In genomic region chr2:100105678-100106054, GRCh38 we compare ENCODE assay signal across 8 cellular contexts. TPM values are rescaled to one million over a fixed set of nuclear protein-coding genes. Genes with fewer than 3 reads are reported as not detected.
DNase-seq lines count a peak whose midpoint lies in the region; ATAC-seq and TF ChIP-seq lines count a peak whose summit lies in the region.

No MANE protein-coding gene starts in this region.

- H3K27me3 ChIP-seq in HUES6 (ENCODE audit: control insufficient read depth, insufficient read depth, low read length): peaks cover 68% of the 10 kb centered on the region

- no peaks in the 10 kb centered on the region for H3K36me3 ChIP-seq in HUES6 (ENCODE audit: control insufficient read depth, insufficient read depth, low read length)

- no peaks in the 10 kb centered on the region for H3K36me3 Mint-ChIP-seq in effector memory CD8-positive, alpha-beta T cell (ENCODE audit: insufficient read depth)
- no peaks in the 10 kb centered on the region for H3K36me3 Mint-ChIP-seq in natural killer cell treated with Interleukin-12 subunit alpha and Interleukin-12 subunit beta and Interleukin-15 and Interleukin-18, amount 100 ng/mL, for 72 hours

- peaks cover 13% of the 10 kb centered on the region for H3K4me1 ChIP-seq in HUES6 (ENCODE audit: control insufficient read depth, insufficient read depth, low read length)

- peak overlapping the region; percentile 38 to 62 for H3K27ac Mint-ChIP-seq in effector memory CD8-positive, alpha-beta T cell
- peak overlapping the region in 1 of 2 donors; percentile 50 for H3K27ac Mint-ChIP-seq in natural killer cell treated with Interleukin-12 subunit alpha and Interleukin-12 subunit beta and Interleukin-15 and Interleukin-18, amount 100 ng/mL, for 72 hours

- no peaks in the 10 kb centered on the region for H3K9me3 ChIP-seq in HUES6 (ENCODE audit: control insufficient read depth, insufficient read depth, low read depth, low read length)

- H3K9ac ChIP-seq in HUES6 (ENCODE audit: low read length): peak overlapping the region; percentile 17

- H3K4me3 Mint-ChIP-seq in effector memory CD8-positive, alpha-beta T cell: peak overlapping the region; percentile 70 to 77
- peak overlapping the region; percentile 38 for H3K4me3 Mint-ChIP-seq in natural killer cell treated with Interleukin-12 subunit alpha and Interleukin-12 subunit beta and Interleukin-15 and Interleukin-18, amount 100 ng/mL, for 72 hours

- no peak for TF ChIP-seq CTCF in AG10803 (conservative IDR thresholded peaks at IDR 0.05; ENCODE audit: low read length)

- no peaks in the 10 kb centered on the region for H3K9me3 Mint-ChIP-seq in effector memory CD8-positive, alpha-beta T cell
- H3K9me3 Mint-ChIP-seq in natural killer cell treated with Interleukin-12 subunit alpha and Interleukin-12 subunit beta and Interleukin-15 and Interleukin-18, amount 100 ng/mL, for 72 hours: no peaks in the 10 kb centered on the region

- peaks cover 30 to 44% of the 10 kb centered on the region in 2 donors for H3K27me3 Mint-ChIP-seq in effector memory CD8-positive, alpha-beta T cell
- peaks cover 28 to 32% of the 10 kb centered on the region in 2 donors for H3K27me3 Mint-ChIP-seq in natural killer cell treated with Interleukin-12 subunit alpha and Interleukin-12 subunit beta and Interleukin-15 and Interleukin-18, amount 100 ng/mL, for 72 hours

- no peak for ATAC-seq in effector memory CD8-positive, alpha-beta T cell (replicated peaks)
- ATAC-seq in natural killer cell treated with Interleukin-12 subunit alpha and Interleukin-12 subunit beta and Interleukin-15 and Interleukin-18, amount 100 ng/mL, for 72 hours: no peak
- no peak for ATAC-seq in HG03139 (IDR thresholded peaks at IDR 0.05; ENCODE audit: unreplicated experiment)

- no peak for DNase-seq in AG10803 (ENCODE audit: low read depth)
- no peak for DNase-seq in effector memory CD8-positive, alpha-beta T cell
- DNase-seq in natural killer cell treated with Interleukin-12 subunit alpha and Interleukin-12 subunit beta and Interleukin-15 and Interleukin-18, amount 100 ng/mL, for 72 hours (ENCODE audit: low spot score): no peak
- DNase-seq in T1000 (lab: John Stamatoyannopoulos, UW): no peak
- no peak for DNase-seq in AG08396 (ENCODE audit: low spot score)
- no peak for DNase-seq in dedifferentiated amniotic fluid mesenchymal stem cell (ENCODE audit: extremely low spot score)

- H3K4me3 ChIP-seq in AG10803 (ENCODE audit: low read length) (peak overlapping the region; percentile 61), HUES6 (ENCODE audit: low read depth, low read length) (peak overlapping the region; percentile 64)

- no peak overlapping the region for H3K27ac ChIP-seq in HUES6 (ENCODE audit: low read depth, low read length)

- H3K4me1 Mint-ChIP-seq in effector memory CD8-positive, alpha-beta T cell (ENCODE audit: low read depth in 2 of 2): peaks cover 4 to 5% of the 10 kb centered on the region in 2 donors
- peaks cover 0 to 3% of the 10 kb centered on the region in 2 donors for H3K4me1 Mint-ChIP-seq in natural killer cell treated with Interleukin-12 subunit alpha and Interleukin-12 subunit beta and Interleukin-15 and Interleukin-18, amount 100 ng/mL, for 72 hours (ENCODE audit: low read depth in 2 of 2)

RNA-seq across cellular contexts. Expression of gene AFF3, which starts 36.7 kb away (rescaled TPM):
- total RNA-seq in natural killer cell treated with Interleukin-12 subunit alpha and Interleukin-12 subunit beta and Interleukin-15 and Interleukin-18, amount 100 ng/mL, for 72 hours: 1 to 10 TPM in 1 of 2 donors, not detected in 1; 1.5 TPM
